ENCODE assay signal across 8 cellular contexts in the genomic region with DNA sequence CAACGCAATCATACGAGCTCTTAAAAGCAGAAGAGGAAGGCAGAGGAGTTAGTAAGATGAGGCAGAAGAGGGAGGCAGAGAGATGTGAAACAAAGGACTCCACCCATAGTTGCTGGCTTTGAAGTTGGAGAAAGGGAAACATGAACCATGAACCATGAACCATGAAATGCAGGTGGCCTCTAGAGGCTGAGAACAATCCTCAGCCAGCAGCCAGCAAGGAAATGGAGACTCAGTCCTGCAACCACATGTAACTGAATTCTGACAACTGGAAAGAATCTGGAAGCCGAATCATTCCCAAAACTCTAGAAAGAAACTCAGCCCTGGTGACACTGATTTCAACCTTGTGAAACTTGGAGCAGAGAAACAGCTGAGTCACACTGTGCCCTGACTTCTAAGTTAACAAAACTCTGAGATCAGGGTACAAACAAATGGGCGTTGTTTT. TPM values are rescaled to one million over a fixed set of nuclear protein-coding genes. Genes with fewer than 3 reads are reported as not detected.
DNase-seq lines count a peak whose midpoint lies in the region; ATAC-seq and TF ChIP-seq lines count a peak whose summit lies in the region.

No MANE protein-coding gene starts in this region.

- H2AFZ ChIP-seq in HCT116 (ENCODE audit: low read depth, low read length, poor library complexity, severe bottlenecking) = peak overlapping the region; percentile 16

- peak; percentile 40 to 48 for ATAC-seq in right cardiac atrium
- ATAC-seq in HCT116 = peak; percentile 77

- TF ChIP-seq EP300 in sigmoid colon (IDR thresholded peaks at IDR 0.05) = no peak

- RAD21 ChIA-PET in HCT116 (lab: Charles Lee; ENCODE audit: low non-redundant PET in 1 of 2, low total read pairs in 2 of 2, uncharacterized antibody in 2 of 2, unreplicated experiment in 2 of 2) = no interaction called here

- 72% methylated on average over 4 of the region's 4 CpGs for WGBS in right cardiac atrium
- 24 to 26% methylated on average over 4 of the region's 4 CpGs for WGBS in sigmoid colon, 2 donors

- H3K9ac ChIP-seq in HCT116 (ENCODE audit: low read length) = peak overlapping the region; percentile 48

- H3K4me2 ChIP-seq in HCT116 (ENCODE audit: low read length) = peak overlapping the region; percentile 80

- POLR2A ChIA-PET in HCT116 (lab: Charles Lee) = no interaction called here

- H3K36me3 ChIP-seq in left ventricle myocardium inferior (no peaks in the 10 kb centered on the region), HCT116 (ENCODE audit: control insufficient read depth in 1 of 2, insufficient read depth in 2 of 2, low read length in 2 of 2) (no peaks in the 10 kb centered on the region), sigmoid colon (no peaks in the 10 kb centered on the region)

- H3K79me2 ChIP-seq in HCT116 (ENCODE audit: insufficient read depth, low read length) = no peaks in the 10 kb centered on the region

- no peaks in the 10 kb centered on the region for H4K20me1 ChIP-seq in HCT116 (ENCODE audit: insufficient read depth)

- no peak for DNase-seq in right cardiac atrium
- no peak for DNase-seq in left ventricle myocardium inferior
- DNase-seq in HCT116 (ENCODE audit: low read depth, low spot score) = peak; percentile 26
- DNase-seq in NB4 (ENCODE audit: low read depth) = peak; percentile 42
- DNase-seq in central memory CD4-positive, alpha-beta T cell = peak; percentile 43
- no peak for DNase-seq in sigmoid colon
- DNase-seq in HuH-7 (ENCODE audit: low spot score) = no peak
- no peak for DNase-seq in NCI-H345 treated with DMSO at 0.1 percent for 48 hours (lab: John Stamatoyannopoulos, UW; ENCODE audit: unreplicated experiment)

- CTCF ChIA-PET in HCT116 (lab: Charles Lee) = interaction anchor here (1.9 kb wide), 1 partner anchor 9 kb away, joined by 12 read pairs; the partner anchor contains the start of gene DIPK1A

- TF ChIP-seq CTCF in left ventricle myocardium inferior (IDR thresholded peaks at IDR 0.05; ENCODE audit: borderline replicate concordance) = no peak
- peak in 2 of 3 experiments; percentile 8 to 13; a peak in 1 of 6 replicates for TF ChIP-seq CTCF in HCT116 (IDR thresholded peaks at IDR 0.05 in 2 of 3, conservative IDR thresholded peaks at IDR 0.05 in 1 of 3; ENCODE audit: borderline replicate concordance in 1 of 3, insufficient read depth in 1 of 3, low read depth in 2 of 3, low read length in 2 of 3)
- no peak for TF ChIP-seq CTCF in NB4 (IDR thresholded peaks at IDR 0.05; ENCODE audit: low read depth, low read length)
- no peak for TF ChIP-seq CTCF in sigmoid colon (IDR thresholded peaks at IDR 0.05)

- H3K9me3 ChIP-seq in right cardiac atrium (ENCODE audit: control insufficient read depth, low read length) = no peaks in the 10 kb centered on the region
- no peaks in the 10 kb centered on the region for H3K9me3 ChIP-seq in left ventricle myocardium inferior (replicated peaks)
- no peaks in the 10 kb centered on the region for H3K9me3 ChIP-seq in HCT116 (ENCODE audit: control insufficient read depth in 1 of 2, insufficient read depth in 1 of 2, low read depth in 1 of 2, low read length in 2 of 2)
- H3K9me3 ChIP-seq in sigmoid colon = no peaks in the 10 kb centered on the region

- TF ChIP-seq POLR2A in HCT116 (IDR thresholded peaks at IDR 0.05; ENCODE audit: borderline replicate concordance, extremely low read depth, insufficient read depth, insufficient read length) (no peak), NB4 (IDR thresholded peaks at IDR 0.05; ENCODE audit: extremely low read depth, insufficient read length) (no peak), sigmoid colon (IDR thresholded peaks at IDR 0.05) (no peak)

- peak; percentile 39 for TF ChIP-seq RAD21 in HCT116 (IDR thresholded peaks at IDR 0.05; ENCODE audit: low read depth)

- no TSS peak for BruUV-seq in HCT116 (replicated peaks; lab: Mats Ljungman, UMichigan)

- H3K27ac ChIP-seq in right cardiac atrium (ENCODE audit: low read length) (peak overlapping the region; percentile 36), left ventricle myocardium inferior (replicated peaks) (no peak overlapping the region), HCT116 (ENCODE audit: low read depth, low read length) (peak overlapping the region; percentile 31; the same call in 1 of the 2 replicates), sigmoid colon (peak overlapping the region; percentile 30 to 72 (median 60))

- no peaks in the 10 kb centered on the region for H3K9me2 ChIP-seq in HCT116 (ENCODE audit: insufficient read depth)

- H3K27me3 ChIP-seq in right cardiac atrium (ENCODE audit: control insufficient read depth, insufficient read depth) (no peaks in the 10 kb centered on the region), left ventricle myocardium inferior (ENCODE audit: low read depth) (no peaks in the 10 kb centered on the region), HCT116 (ENCODE audit: insufficient read depth, low read length) (no peaks in the 10 kb centered on the region), sigmoid colon (no peaks in the 10 kb centered on the region)

- intact Hi-C loops in right cardiac atrium (cut with DNase I) = loop anchor here in 1 of 4 donors (5.0 kb wide), 1 partner anchor 89 kb away; no protein-coding TSS in a partner anchor
- intact Hi-C loops in left ventricle myocardium inferior (cut with micrococcal nuclease) = no loop called here
- intact Hi-C loops in HCT116 (cut with micrococcal nuclease) = no loop called here
- intact Hi-C loops in sigmoid colon (cut with DNase I) = no loop called here

- H3K4me1 ChIP-seq in right cardiac atrium (ENCODE audit: control insufficient read depth, insufficient read depth, low read length) = no peaks in the 10 kb centered on the region
- peaks cover 13% of the 10 kb centered on the region for H3K4me1 ChIP-seq in left ventricle myocardium inferior
- H3K4me1 ChIP-seq in HCT116 (ENCODE audit: control insufficient read depth in 1 of 2, insufficient read depth in 2 of 2, low read length in 2 of 2) = peaks cover 20 to 30% of the 10 kb centered on the region in 2 experiments
- H3K4me1 ChIP-seq in sigmoid colon = peaks cover 0 to 42% (median 29%) of the 10 kb centered on the region in 4 donors

- H3K4me3 ChIP-seq in right cardiac atrium (ENCODE audit: low read length) (no peak overlapping the region), left ventricle myocardium inferior (no peak overlapping the region), HCT116 (replicated peaks in 1 of 2; ENCODE audit: low read depth in 1 of 2, low read length in 2 of 2) (peak overlapping the region; percentile 17 to 40), NB4 (ENCODE audit: low read depth, low read length) (no peak overlapping the region), sigmoid colon (no peak overlapping the region)

TF ChIP-seq in HCT116, 20 proteins besides CTCF, POLR2A, EP300 and RAD21:
- TF ChIP-seq TCF7L2 (IDR thresholded peaks at IDR 0.05; ENCODE audit: borderline replicate concordance, extremely low read depth, insufficient read depth, insufficient read length) (peak; percentile 79), ELF1 (IDR thresholded peaks at IDR 0.05; ENCODE audit: borderline replicate concordance, low read depth) (no peak), CEBPB (IDR thresholded peaks at IDR 0.05; ENCODE audit: low read depth) (peak; percentile 48; the same call in 1 of the 2 replicates), ZBTB33 (IDR thresholded peaks at IDR 0.05; ENCODE audit: extremely low read depth, insufficient replicate concordance, low read length) (no peak), SRF (IDR thresholded peaks at IDR 0.05; ENCODE audit: low read depth) (no peak), CBX3 (IDR thresholded peaks at IDR 0.05; ENCODE audit: low read depth) (peak; percentile 57; the same call in 1 of the 2 replicates), MAX (IDR thresholded peaks at IDR 0.05) (peak; percentile 43), FOSL1 (IDR thresholded peaks at IDR 0.05; ENCODE audit: low read depth) (0 out of 2 replicates have a peak, but pooled peaks have one; percentile 16)

RNA-seq across cellular contexts. Expression of gene DIPK1A, which starts 10.1 kb away (rescaled TPM):
- total RNA-seq in right cardiac atrium = 10 to 100 TPM in 1 of 4 donors, 1 to 10 TPM in 3; 7.8 to 10.1 (median 8.3) TPM
- polyA plus RNA-seq in right cardiac atrium = 4.4 TPM
- 5.0 TPM for total RNA-seq in left ventricle myocardium inferior
- total RNA-seq in HCT116 (2021; ENCODE audit: unreplicated experiment) = 4.3 TPM
- 2.7 and 3.0 TPM in 2 replicates for polyA plus RNA-seq in HCT116 (2012)
- 10 to 100 TPM; 19.1 to 35.5 (median 26.7) TPM for total RNA-seq in sigmoid colon
- 1 to 10 TPM; 1.8 to 7.3 (median 2.5) TPM for polyA plus RNA-seq in sigmoid colon

Comparison
In these comparisons a context has a peak if more than half of its experiments do, and no peak if none do; other contexts are left out.
1. DNase-seq: peak in HCT116 (single experiment), NB4 (single experiment) and central memory CD4-positive, alpha-beta T cell (single experiment); none in right cardiac atrium (0 of 3), left ventricle myocardium inferior (single experiment), sigmoid colon (single experiment), HuH-7 (single experiment) and NCI-H345 treated with DMSO at 0.1 percent for 48 hours (single experiment).
2. H3K4me3 ChIP-seq: peak in HCT116 (2 of 2); none in right cardiac atrium (single experiment), left ventricle myocardium inferior (single experiment), NB4 (single experiment) and sigmoid colon (0 of 4).
3. CTCF ChIP-seq: peak in HCT116 (2 of 3); none in left ventricle myocardium inferior (single experiment), NB4 (single experiment) and sigmoid colon (0 of 4).